Comparison of ENCODE assay signal across 24 cellular contexts in genomic region chr10:79581044-79581443, GRCh38. TPM values are rescaled to one million over a fixed set of nuclear protein-coding genes. Genes with fewer than 3 reads are reported as not detected.
A peak's percentile ranks its signal among the peaks of the same experiment; 100 is the strongest.
DNase-seq lines count a peak whose midpoint lies in the region; ATAC-seq, FAIRE-seq and TF ChIP-seq lines count a peak whose summit lies in the region.
"Had no signal": no experiment of that assay in that cellular context is flagged by ENCODE, and none has a peak within 500 bp of the region (broad histone marks: within the 10 kb centered on the region; RNA-seq: fewer than 3 reads in every experiment).

No MANE protein-coding gene starts in this region.

- H3K27me3 ChIP-seq in K562 (ENCODE audit: control insufficient read depth in 2 of 2, insufficient read depth in 2 of 2, low read length in 2 of 2), result peaks cover 0 to 20% of the 10 kb centered on the region in 2 experiments; a peak in 3 of 5 replicates
- no peaks in the 10 kb centered on the region for H3K27me3 ChIP-seq in sigmoid colon
- H3K27me3 ChIP-seq: BLaER1 treated with 17β-estradiol and CSF1 and Interleukin-3, amounts not matched to agents 10 nM and 100 nM had no signal

- no peaks in the 10 kb centered on the region for H3K79me2 ChIP-seq in K562 (ENCODE audit: control insufficient read depth, insufficient read depth, low read length)

- no TSS peak for BruUV-seq in K562 (replicated peaks; lab: Mats Ljungman, UMichigan)

- no peaks in the 10 kb centered on the region for H3K9me1 ChIP-seq in K562 (ENCODE audit: control insufficient read depth, insufficient read depth, low read length)

- no peak overlapping the region for H3K4me3 ChIP-seq in HEK293 (ENCODE audit: low read depth, low read length)
- H3K4me3 ChIP-seq in K562, result no peak overlapping the region
- no peak overlapping the region for H3K4me3 ChIP-seq in sigmoid colon
- H3K4me3 ChIP-seq: BLaER1 treated with 17β-estradiol and CSF1 and Interleukin-3, amounts not matched to agents 10 nM and 100 nM had no signal

- CTCF ChIA-PET in HEK293 (lab: Yijun Ruan, JAX) (interaction anchor here (0.7 kb wide), 1 partner anchor 466 kb away, joined by 3 read pairs; no protein-coding TSS in a partner anchor), K562 (lab: Yijun Ruan, JAX; ENCODE audit: low intra/inter-chr PET ratio) (no interaction called here)

- in situ Hi-C loops in K562 (cut with MboI), result no loop called here

- no peak for TF ChIP-seq POLR2A in K562 (conservative IDR thresholded peaks at IDR 0.05)
- no peak for TF ChIP-seq POLR2A in sigmoid colon (IDR thresholded peaks at IDR 0.05)

- no peaks in the 10 kb centered on the region for H3K36me3 Mint-ChIP-seq in activated naive CD8-positive, alpha-beta T cell treated with anti-CD3 and anti-CD28 coated beads, Interleukin-2, amount 10 ng/mL, durations not matched to agents 7 days and 5 days
- no peaks in the 10 kb centered on the region for H3K36me3 Mint-ChIP-seq in activated naive CD8-positive, alpha-beta T cell treated with anti-CD3 and anti-CD28 coated beads for 36 hours
- H3K36me3 Mint-ChIP-seq: CD8-positive, alpha-beta T cell had no signal

- H3K36me3 ChIP-seq in HEK293 (ENCODE audit: control insufficient read depth in 2 of 2, insufficient read depth in 1 of 2, low read length in 2 of 2) (no peaks in the 10 kb centered on the region), K562 (ENCODE audit: control insufficient read depth, insufficient read depth, low read length) (no peaks in the 10 kb centered on the region), sigmoid colon (no peaks in the 10 kb centered on the region)
- H3K36me3 ChIP-seq: BLaER1 treated with 17β-estradiol and CSF1 and Interleukin-3, amounts not matched to agents 10 nM and 100 nM had no signal

- H3K9me3 Mint-ChIP-seq in activated naive CD8-positive, alpha-beta T cell treated with anti-CD3 and anti-CD28 coated beads, Interleukin-2, amount 10 ng/mL, durations not matched to agents 7 days and 5 days, result peaks cover 2% of the 10 kb centered on the region
- H3K9me3 Mint-ChIP-seq in activated naive CD8-positive, alpha-beta T cell treated with anti-CD3 and anti-CD28 coated beads for 36 hours, result no peaks in the 10 kb centered on the region
- H3K9me3 Mint-ChIP-seq: CD4-positive, alpha-beta T cell; CD8-positive, alpha-beta T cell had no signal

- H3K9ac ChIP-seq in K562 (ENCODE audit: insufficient read depth in 1 of 2, low read depth in 2 of 2, low read length in 2 of 2), result no peak overlapping the region
- H3K9ac ChIP-seq: BLaER1 treated with 17β-estradiol and CSF1 and Interleukin-3, amounts not matched to agents 10 nM and 100 nM had no signal

- H3K4me1 ChIP-seq in HEK293 (ENCODE audit: control insufficient read depth, insufficient read depth, low read length) (no peaks in the 10 kb centered on the region), K562 (replicated peaks in 1 of 2; ENCODE audit: control insufficient read depth in 2 of 2, insufficient read depth in 2 of 2, low read length in 2 of 2) (no peaks in the 10 kb centered on the region), sigmoid colon (no peaks in the 10 kb centered on the region)
- H3K4me1 ChIP-seq: BLaER1 treated with 17β-estradiol and CSF1 and Interleukin-3, amounts not matched to agents 10 nM and 100 nM; Caco-2 had no signal

- peaks cover 10% of the 10 kb centered on the region for H3K4me1 Mint-ChIP-seq in activated naive CD8-positive, alpha-beta T cell treated with anti-CD3 and anti-CD28 coated beads, Interleukin-2, amount 10 ng/mL, durations not matched to agents 7 days and 5 days
- H3K4me1 Mint-ChIP-seq in activated naive CD8-positive, alpha-beta T cell treated with anti-CD3 and anti-CD28 coated beads for 36 hours, result no peaks in the 10 kb centered on the region

- H3K27ac ChIP-seq in HEK293 (ENCODE audit: extremely low read depth, low read depth, low read length) (no peak overlapping the region), K562 (ENCODE audit: extremely low read depth, low read depth, low read length) (no peak overlapping the region), sigmoid colon (no peak overlapping the region)
- H3K27ac ChIP-seq: BLaER1 treated with 17β-estradiol and CSF1 and Interleukin-3, amounts not matched to agents 10 nM and 100 nM; C4-2B had no signal

- no peak overlapping the region for H3K4me2 ChIP-seq in K562 (ENCODE audit: insufficient read depth, low read length)
- H3K4me2 ChIP-seq: BLaER1 treated with 17β-estradiol and CSF1 and Interleukin-3, amounts not matched to agents 10 nM and 100 nM had no signal

- peak overlapping the region; percentile 25 for H3K27ac Mint-ChIP-seq in activated naive CD8-positive, alpha-beta T cell treated with anti-CD3 and anti-CD28 coated beads, Interleukin-2, amount 10 ng/mL, durations not matched to agents 7 days and 5 days
- no peak overlapping the region for H3K27ac Mint-ChIP-seq in activated naive CD8-positive, alpha-beta T cell treated with anti-CD3 and anti-CD28 coated beads for 36 hours
- H3K27ac Mint-ChIP-seq: CD4-positive, alpha-beta T cell; CD8-positive, alpha-beta T cell had no signal

- intact Hi-C loops in K562 (cut with micrococcal nuclease) (no loop called here), sigmoid colon (cut with DNase I) (no loop called here)

- FAIRE-seq in K562 (lab: Jason Lieb, UNC), result no peak
- FAIRE-seq: A204.1, D721Med, G401.6, GM12891, GM19239 had no signal

- TF ChIP-seq EP300 in K562 (IDR thresholded peaks at IDR 0.05; ENCODE audit: low read length) (no peak), sigmoid colon (IDR thresholded peaks at IDR 0.05) (no peak)

- H3K27me3 Mint-ChIP-seq in activated naive CD8-positive, alpha-beta T cell treated with anti-CD3 and anti-CD28 coated beads, Interleukin-2, amount 10 ng/mL, durations not matched to agents 7 days and 5 days, result peaks cover 30% of the 10 kb centered on the region
- peaks cover 14% of the 10 kb centered on the region for H3K27me3 Mint-ChIP-seq in activated naive CD8-positive, alpha-beta T cell treated with anti-CD3 and anti-CD28 coated beads for 36 hours

- H2AFZ ChIP-seq in K562 (ENCODE audit: low read depth, low read length), result no peak overlapping the region

- ATAC-seq in activated naive CD8-positive, alpha-beta T cell treated with anti-CD3 and anti-CD28 coated beads, Interleukin-2, amount 10 ng/mL, durations not matched to agents 7 days and 5 days (ENCODE audit: low read depth), result no peak
- no peak for ATAC-seq in K562
- ATAC-seq: CD8-positive, alpha-beta T cell had no signal

- DNase-seq in activated naive CD8-positive, alpha-beta T cell treated with anti-CD3 and anti-CD28 coated beads, Interleukin-2, amount 10 ng/mL, durations not matched to agents 7 days and 5 days, result no peak
- DNase-seq in activated naive CD8-positive, alpha-beta T cell treated with anti-CD3 and anti-CD28 coated beads for 36 hours, result no peak
- DNase-seq in K562 (ENCODE audit: extremely low read depth in 1 of 4, low spot score in 3 of 4) (no peak), sigmoid colon (no peak), NCI-H128 (lab: John Stamatoyannopoulos, UW; ENCODE audit: unreplicated experiment) (no peak)
- DNase-seq: 8988T; ACHN; Caco-2; Calu3; CD4-positive, alpha-beta T cell; CD8-positive, alpha-beta T cell; DMS79 treated with DMSO at 0.1 percent for 48 hours; GF-D8 had no signal

- POLR2A ChIA-PET in activated naive CD8-positive, alpha-beta T cell treated with anti-CD3 and anti-CD28 coated beads, Interleukin-2, amount 10 ng/mL, durations not matched to agents 7 days and 5 days (lab: Charles Lee), result no interaction called here
- POLR2A ChIA-PET in HEK293 (lab: Yijun Ruan, JAX) (no interaction called here), K562 (lab: Yijun Ruan, JAX) (no interaction called here)

- H4K20me1 ChIP-seq in K562 (replicated peaks; ENCODE audit: control insufficient read depth, insufficient read depth, low read length), result no peaks in the 10 kb centered on the region
- H4K20me1 ChIP-seq: BLaER1 treated with 17β-estradiol and CSF1 and Interleukin-3, amounts not matched to agents 10 nM and 100 nM had no signal

- TF ChIP-seq RAD21 in K562 (CRISPR knock-in tag; conservative IDR thresholded peaks at IDR 0.05 in 1 of 2, IDR thresholded peaks at IDR 0.05 in 1 of 2), result no peak

- TF ChIP-seq CTCF in HEK293 (tag by site-specific recombination; IDR thresholded peaks at IDR 0.05), result no peak
- TF ChIP-seq CTCF in K562 (IDR thresholded peaks at IDR 0.05 in 2 of 3, conservative IDR thresholded peaks at IDR 0.05 in 1 of 3; ENCODE audit: insufficient read depth in 2 of 3, low read depth in 1 of 3, low read length in 3 of 3), result no peak
- no peak for TF ChIP-seq CTCF in sigmoid colon (IDR thresholded peaks at IDR 0.05)

- H3K4me3 Mint-ChIP-seq in activated naive CD8-positive, alpha-beta T cell treated with anti-CD3 and anti-CD28 coated beads, Interleukin-2, amount 10 ng/mL, durations not matched to agents 7 days and 5 days, result no peak overlapping the region
- H3K4me3 Mint-ChIP-seq in activated naive CD8-positive, alpha-beta T cell treated with anti-CD3 and anti-CD28 coated beads for 36 hours, result no peak overlapping the region
- H3K4me3 Mint-ChIP-seq: CD4-positive, alpha-beta T cell; CD8-positive, alpha-beta T cell had no signal

- H3K9me3 ChIP-seq in HEK293 (ENCODE audit: control insufficient read depth, insufficient read depth, low read depth, low read length), result no peaks in the 10 kb centered on the region
- no peaks in the 10 kb centered on the region for H3K9me3 ChIP-seq in K562 (replicated peaks; ENCODE audit: control insufficient read depth, insufficient read depth, low read depth, low read length)
- H3K9me3 ChIP-seq in sigmoid colon, result no peaks in the 10 kb centered on the region
- H3K9me3 ChIP-seq: Caco-2 had no signal

RNA-seq across cellular contexts. Expression of gene SFTPA2, which starts 20.8 kb away (rescaled TPM):
- total RNA-seq in activated naive CD8-positive, alpha-beta T cell treated with anti-CD3 and anti-CD28 coated beads, Interleukin-2, amount 10 ng/mL, durations not matched to agents 7 days and 5 days, result not detected
- total RNA-seq in activated naive CD8-positive, alpha-beta T cell treated with anti-CD3 and anti-CD28 coated beads for 36 hours, result not detected
- not detected in 2 replicates for total RNA-seq in K562 (2011; cell fraction: chromatin; rRNA removed; ENCODE audit: low replicate concordance)
- total RNA-seq in K562 (2011; cell fraction: nucleolus; rRNA removed), result not detected in 2 replicates
- not detected in 2 replicates for total RNA-seq in K562 (2011; cell fraction: nucleoplasm; rRNA removed)
- not detected in 2 replicates for total RNA-seq in K562 (2014; rRNA removed)
- not detected in 2 replicates for total RNA-seq in K562 (2014; rRNA removed; fragmentation: Illumina TruSeq; extraction: Trizol)
- not detected in 2 replicates for total RNA-seq in K562 (2015; rRNA removed; fragmentation: Illumina TruSeq; extraction: Trizol)
- 4.1 and 5.3 TPM in 2 replicates for total RNA-seq in K562 (2021)
- polyA plus RNA-seq in K562 (2011; rRNA removed), result not detected in 2 replicates
- polyA plus RNA-seq in K562 (2011; cell fraction: cytosol; rRNA removed), result not detected in 2 replicates
- polyA plus RNA-seq in K562 (2011; cell fraction: nucleus; rRNA removed), result not detected in 2 replicates
- not detected in 2 replicates for polyA plus RNA-seq in K562 (2012)
- polyA plus RNA-seq in K562 (2014; fragmentation: Illumina TruSeq; extraction: Trizol), result not detected in 2 replicates
- not detected for polyA plus RNA-seq in K562 (2014; fragmentation: Nextera tagmentation; extraction: Ambion mirVana)
- polyA plus RNA-seq in K562 (2014; rRNA removed), result not detected in 2 replicates
- not detected in 2 replicates for polyA minus RNA-seq in K562 (2011; rRNA and poly(A)+ RNA removed)
- polyA minus RNA-seq in K562 (2011; cell fraction: cytosol; rRNA and poly(A)+ RNA removed), result not detected in 2 replicates
- polyA minus RNA-seq in K562 (2011; cell fraction: nucleus; rRNA and poly(A)+ RNA removed), result not detected in 2 replicates
- total RNA-seq in sigmoid colon, result not detected
- polyA plus RNA-seq in sigmoid colon, result 1 to 10 TPM; 1.4 to 6.0 (median 5.3) TPM
- total RNA-seq: A673; Caco-2; CD4-positive, alpha-beta T cell; CD8-positive, alpha-beta T cell had no signal
- polyA plus RNA-seq: AG04450, BJ had no signal

RNA-seq across cellular contexts. Expression of gene SFTPA1, which starts 29.7 kb away (rescaled TPM):
- total RNA-seq in activated naive CD8-positive, alpha-beta T cell treated with anti-CD3 and anti-CD28 coated beads, Interleukin-2, amount 10 ng/mL, durations not matched to agents 7 days and 5 days, result not detected
- not detected for total RNA-seq in activated naive CD8-positive, alpha-beta T cell treated with anti-CD3 and anti-CD28 coated beads for 36 hours
- not detected in 2 replicates for total RNA-seq in K562 (2011; cell fraction: chromatin; rRNA removed; ENCODE audit: low replicate concordance)
- not detected in 2 replicates for total RNA-seq in K562 (2011; cell fraction: nucleolus; rRNA removed)
- not detected in 2 replicates for total RNA-seq in K562 (2011; cell fraction: nucleoplasm; rRNA removed)
- 0.08 TPM in 1 of 2 replicates, not detected in the other for total RNA-seq in K562 (2014; rRNA removed)
- total RNA-seq in K562 (2014; rRNA removed; fragmentation: Illumina TruSeq; extraction: Trizol), result not detected in 2 replicates
- total RNA-seq in K562 (2015; rRNA removed; fragmentation: Illumina TruSeq; extraction: Trizol), result not detected in 2 replicates
- total RNA-seq in K562 (2021), result 3.5 and 5.2 TPM in 2 replicates
- polyA plus RNA-seq in K562 (2011; rRNA removed), result 0.04 TPM in 1 of 2 replicates, not detected in the other
- 0.03 and 0.07 TPM in 2 replicates for polyA plus RNA-seq in K562 (2011; cell fraction: cytosol; rRNA removed)
- polyA plus RNA-seq in K562 (2011; cell fraction: nucleus; rRNA removed), result not detected in 2 replicates
- polyA plus RNA-seq in K562 (2012), result 0.12 TPM in 1 of 2 replicates, not detected in the other
- not detected in 2 replicates for polyA plus RNA-seq in K562 (2014; fragmentation: Illumina TruSeq; extraction: Trizol)
- under 1 TPM in 1 of 2 experiments, not detected in 1; 0.11 TPM for polyA plus RNA-seq in K562 (2014; fragmentation: Nextera tagmentation; extraction: Ambion mirVana)
- polyA plus RNA-seq in K562 (2014; rRNA removed), result 0.05 TPM in 1 of 2 replicates, not detected in the other
- not detected in 2 replicates for polyA minus RNA-seq in K562 (2011; rRNA and poly(A)+ RNA removed)
- polyA minus RNA-seq in K562 (2011; cell fraction: cytosol; rRNA and poly(A)+ RNA removed), result not detected in 2 replicates
- polyA minus RNA-seq in K562 (2011; cell fraction: nucleus; rRNA and poly(A)+ RNA removed), result not detected in 2 replicates
- total RNA-seq in sigmoid colon, result not detected
- 1 to 10 TPM in 1 of 3 donors, under 1 TPM in 1, not detected in 1; 0.39 to 2.4 TPM for polyA plus RNA-seq in sigmoid colon
- total RNA-seq: A673; Caco-2; Calu3; CD4-positive, alpha-beta T cell; CD8-positive, alpha-beta T cell had no signal
- polyA plus RNA-seq: AG04450, BJ had no signal
